1 cellular context compared by ENCODE assay signal in genomic region chr7:38327597-38327996, GRCh38.
TF ChIP-seq lines count a peak whose summit lies in the region.

No MANE protein-coding gene starts in this region.

TF ChIP-seq in GM23338, 12 proteins besides CTCF, POLR2A, EP300 and RAD21:
- TF ChIP-seq ZNF462 (CRISPR knock-in tag; IDR thresholded peaks at IDR 0.05) (no peak), NANOG (IDR thresholded peaks at IDR 0.05; ENCODE audit: borderline replicate concordance) (no peak), EZH2 (IDR thresholded peaks at IDR 0.05; ENCODE audit: low read depth, unreplicated experiment) (no peak), ZNF114 (CRISPR knock-in tag; IDR thresholded peaks at IDR 0.05) (no peak), ETS1 (IDR thresholded peaks at IDR 0.05) (no peak), CREB1 (CRISPR knock-in tag; IDR thresholded peaks at IDR 0.05; ENCODE audit: low read depth) (no peak), EZH2phosphoT487 (IDR thresholded peaks at IDR 0.05; ENCODE audit: unreplicated experiment) (no peak), POLR2AphosphoS5 (IDR thresholded peaks at IDR 0.05; ENCODE audit: low read depth) (no peak), JUNB (IDR thresholded peaks at IDR 0.05; ENCODE audit: unreplicated experiment) (no peak), ZNF331 (CRISPR knock-in tag; IDR thresholded peaks at IDR 0.05; ENCODE audit: low read depth) (no peak), STAT1 (IDR thresholded peaks at IDR 0.05; ENCODE audit: unreplicated experiment) (no peak), REST (IDR thresholded peaks at IDR 0.05; ENCODE audit: unreplicated experiment) (no peak)
